In genomic region chr11:2699531-2700414, GRCh38 we compare ENCODE assay signal across 1 cellular context.
TF ChIP-seq lines count a peak whose summit lies in the region.

KCNQ1OT1 (minus strand) TSS chr11:2699994.

TF ChIP-seq in HepG2, 621 proteins besides CTCF, POLR2A, EP300 and RAD21 (continued from another document and continues in another):
- TF ChIP-seq ZNF781 (CRISPR knock-in tag; IDR thresholded peaks at IDR 0.05; ENCODE audit: borderline replicate concordance, not compliant biosample characterization), result peak; percentile 90
- TF ChIP-seq MLLT10 (CRISPR knock-in tag; IDR thresholded peaks at IDR 0.05), result peak; percentile 99
- no peak for TF ChIP-seq FLYWCH1 (CRISPR knock-in tag; IDR thresholded peaks at IDR 0.05)
- TF ChIP-seq ZBTB38 (CRISPR knock-in tag; IDR thresholded peaks at IDR 0.05), result peak; percentile 56; the same call in 1 of the 2 replicates
- 0 out of 2 replicates have a peak, but pooled peaks have one; percentile 44 for TF ChIP-seq ZNF138 (CRISPR knock-in tag; IDR thresholded peaks at IDR 0.05; ENCODE audit: low read depth)
- TF ChIP-seq ZNF20 (CRISPR knock-in tag; IDR thresholded peaks at IDR 0.05), result peak; percentile 85; the same call in 1 of the 2 replicates
- TF ChIP-seq SAFB2 (CRISPR knock-in tag; IDR thresholded peaks at IDR 0.05; ENCODE audit: borderline replicate concordance, low read depth), result no peak; the same call in 1 of the 2 replicates
- TF ChIP-seq ZNF124 (CRISPR knock-in tag; IDR thresholded peaks at IDR 0.05), result no peak; the same call in 1 of the 2 replicates
- TF ChIP-seq RARG (CRISPR knock-in tag; IDR thresholded peaks at IDR 0.05; ENCODE audit: low read depth), result 0 out of 2 replicates have a peak, but pooled peaks have one; percentile 8
- TF ChIP-seq ZUFSP (CRISPR knock-in tag; IDR thresholded peaks at IDR 0.05; ENCODE audit: borderline replicate concordance), result no peak
- TF ChIP-seq TERF1 (CRISPR knock-in tag; IDR thresholded peaks at IDR 0.05), result no peak
- peak; percentile 77 for TF ChIP-seq IKZF4 (CRISPR knock-in tag; IDR thresholded peaks at IDR 0.05; ENCODE audit: borderline replicate concordance, low read depth, not compliant biosample characterization)
- TF ChIP-seq ZFP41 (CRISPR knock-in tag; IDR thresholded peaks at IDR 0.05; ENCODE audit: borderline replicate concordance), result no peak
- TF ChIP-seq ZNF207 (IDR thresholded peaks at IDR 0.05; ENCODE audit: borderline replicate concordance), result no peak
- no peak for TF ChIP-seq SYNCRIP (IDR thresholded peaks at IDR 0.05; ENCODE audit: insufficient read depth, low read depth, low read length)
- no peak for TF ChIP-seq SSRP1 (CRISPR knock-in tag; IDR thresholded peaks at IDR 0.05)
- peak; percentile 82 for TF ChIP-seq MED8 (CRISPR knock-in tag; IDR thresholded peaks at IDR 0.05; ENCODE audit: insufficient replicate concordance)
- peak; percentile 78 for TF ChIP-seq THAP11 (CRISPR knock-in tag; IDR thresholded peaks at IDR 0.05)
- TF ChIP-seq ZHX2 (IDR thresholded peaks at IDR 0.05; ENCODE audit: low read depth), result peak; percentile 15; the same call in 1 of the 2 replicates
- TF ChIP-seq ZHX2 (CRISPR knock-in tag; IDR thresholded peaks at IDR 0.05; ENCODE audit: borderline replicate concordance), result no peak; the same call in 1 of the 2 replicates
- TF ChIP-seq JARID2 (CRISPR knock-in tag; IDR thresholded peaks at IDR 0.05; ENCODE audit: insufficient replicate concordance), result no peak
- TF ChIP-seq JUN (CRISPR knock-in tag; IDR thresholded peaks at IDR 0.05), result no peak
- TF ChIP-seq ZNF784 (CRISPR knock-in tag; IDR thresholded peaks at IDR 0.05; ENCODE audit: borderline replicate concordance), result peak; percentile 20; the same call in 1 of the 2 replicates
- no peak for TF ChIP-seq IRF1 (CRISPR knock-in tag; IDR thresholded peaks at IDR 0.05; ENCODE audit: low read depth)
- peak; percentile 28 for TF ChIP-seq ZNF883 (CRISPR knock-in tag; IDR thresholded peaks at IDR 0.05; ENCODE audit: not compliant biosample characterization)
- peak; percentile 17; the same call in 1 of the 2 replicates for TF ChIP-seq ZNF704 (CRISPR knock-in tag; IDR thresholded peaks at IDR 0.05; ENCODE audit: borderline replicate concordance)
- TF ChIP-seq ZNF235 (CRISPR knock-in tag; IDR thresholded peaks at IDR 0.05; ENCODE audit: borderline replicate concordance), result peak; percentile 93
- TF ChIP-seq MXI1 (IDR thresholded peaks at IDR 0.05; ENCODE audit: borderline replicate concordance, low read depth, low read length), result peak; percentile 74; the same call in 1 of the 3 replicates
- peak; percentile 91 for TF ChIP-seq POGK (CRISPR knock-in tag; conservative IDR thresholded peaks at IDR 0.05)
- TF ChIP-seq ZBTB14 (CRISPR knock-in tag; IDR thresholded peaks at IDR 0.05), result peak; percentile 44; the same call in 1 of the 2 replicates
- no peak for TF ChIP-seq ZNF3 (CRISPR knock-in tag; IDR thresholded peaks at IDR 0.05)
- TF ChIP-seq MTF1 (CRISPR knock-in tag; IDR thresholded peaks at IDR 0.05), result peak; percentile 73; the same call in 1 of the 2 replicates
- TF ChIP-seq SAP130 (CRISPR knock-in tag; IDR thresholded peaks at IDR 0.05; ENCODE audit: low read depth), result peak; percentile 93
- peak; percentile 16; the same call in 1 of the 2 replicates for TF ChIP-seq EED (CRISPR knock-in tag; IDR thresholded peaks at IDR 0.05)
- TF ChIP-seq ATF7 (IDR thresholded peaks at IDR 0.05), result no peak
- TF ChIP-seq ATF7 (CRISPR knock-in tag; IDR thresholded peaks at IDR 0.05), result no peak
- peak; percentile 93; the same call in 1 of the 2 replicates for TF ChIP-seq SIN3A (IDR thresholded peaks at IDR 0.05; ENCODE audit: borderline replicate concordance, low read depth, low read length)
- TF ChIP-seq SETDB1 (CRISPR knock-in tag; IDR thresholded peaks at IDR 0.05; ENCODE audit: borderline replicate concordance), result no peak
- no peak; the same call in 1 of the 2 replicates for TF ChIP-seq ZFP1 (CRISPR knock-in tag; IDR thresholded peaks at IDR 0.05)
- no peak for TF ChIP-seq ZNF850 (CRISPR knock-in tag; conservative IDR thresholded peaks at IDR 0.05)
- no peak for TF ChIP-seq NR2F1 (CRISPR knock-in tag; IDR thresholded peaks at IDR 0.05)
- no peak for TF ChIP-seq U2AF1 (optimal IDR thresholded peaks at IDR 0.05; ENCODE audit: low read depth, low read length)
- TF ChIP-seq NR2F2 (IDR thresholded peaks at IDR 0.05; ENCODE audit: borderline replicate concordance, low read depth), result 0 out of 2 replicates have a peak, but pooled peaks have one; percentile 23
- no peak for TF ChIP-seq ZNF101 (CRISPR knock-in tag; IDR thresholded peaks at IDR 0.05; ENCODE audit: borderline replicate concordance, low read depth)
- TF ChIP-seq CENPBD1 (CRISPR knock-in tag; IDR thresholded peaks at IDR 0.05; ENCODE audit: borderline replicate concordance, low read depth), result peak; percentile 52; the same call in 1 of the 2 replicates
- TF ChIP-seq NFKB2 (CRISPR knock-in tag; IDR thresholded peaks at IDR 0.05; ENCODE audit: borderline replicate concordance), result peak; percentile 98
- TF ChIP-seq WIZ (CRISPR knock-in tag; IDR thresholded peaks at IDR 0.05), result no peak
- TF ChIP-seq KLF11 (CRISPR knock-in tag; IDR thresholded peaks at IDR 0.05), result peak; percentile 82; the same call in 1 of the 2 replicates
- no peak; the same call in 1 of the 2 replicates for TF ChIP-seq CAMTA2 (CRISPR knock-in tag; IDR thresholded peaks at IDR 0.05; ENCODE audit: borderline replicate concordance)
- peak; percentile 52; the same call in 1 of the 2 replicates for TF ChIP-seq KDM3A (CRISPR knock-in tag; IDR thresholded peaks at IDR 0.05; ENCODE audit: low read depth)
- TF ChIP-seq ZNF441 (CRISPR knock-in tag; IDR thresholded peaks at IDR 0.05; ENCODE audit: borderline replicate concordance), result peak; percentile 83
- no peak for TF ChIP-seq CENPX (CRISPR knock-in tag; IDR thresholded peaks at IDR 0.05)
- TF ChIP-seq TEF (CRISPR knock-in tag; IDR thresholded peaks at IDR 0.05), result peak; percentile 69; the same call in 1 of the 2 replicates
- peak; percentile 94 for TF ChIP-seq ATF7-NPFF (CRISPR knock-in tag; IDR thresholded peaks at IDR 0.05; ENCODE audit: low read depth)
